ENCODE assay signal across 26 cellular contexts in genomic region chr1:204029016-204029415, GRCh38.
"Had no signal": no experiment of that assay in that cellular context is flagged by ENCODE, and none has a peak within 500 bp of the region (broad histone marks: within the 10 kb centered on the region; RNA-seq: fewer than 3 reads in every experiment).

No MANE protein-coding gene starts in this region.

- H3K4me2 ChIP-seq: hepatocyte had no signal

- H2AFZ ChIP-seq: hepatocyte had no signal

- H3K4me1 ChIP-seq: colonic mucosa, esophagus muscularis mucosa, foreskin keratinocyte, gastroesophageal sphincter, left lung, psoas muscle, spleen, testis, tibial artery, vagina had no signal

- H3K27ac Mint-ChIP-seq: dendritic cell treated with granulocyte-macrophage colony-stimulating factor and Interleukin-4, amounts not matched to agents 40 ng/mL and 50 ng/mL, for 4 days; naive B cell; natural killer cell treated with Interleukin-12 subunit alpha and Interleukin-12 subunit beta and Interleukin-15 and Interleukin-18, amount 100 ng/mL, for 72 hours; stimulated activated memory B cell treated with anti-CD40 and anti-IgM and Interleukin-4, amounts not matched to agents 10 μg/mL and 1 μg/mL and 100 μg/mL, for 72 hours had no signal

- H3K36me3 ChIP-seq: colonic mucosa, esophagus muscularis mucosa, gastroesophageal sphincter, heart left ventricle, left lung, ovary, spleen, tibial artery, vagina had no signal

- H3K36me3 Mint-ChIP-seq: naive B cell; natural killer cell treated with Interleukin-12 subunit alpha and Interleukin-12 subunit beta and Interleukin-15 and Interleukin-18, amount 100 ng/mL, for 72 hours; stimulated activated memory B cell treated with anti-CD40 and anti-IgM and Interleukin-4, amounts not matched to agents 10 μg/mL and 1 μg/mL and 100 μg/mL, for 72 hours had no signal

- H3K27ac ChIP-seq: colonic mucosa, esophagus muscularis mucosa, foreskin keratinocyte, gastroesophageal sphincter, heart left ventricle, hepatocyte, left lung, ovary, psoas muscle, skin epidermis, spleen, testis, tibial artery, vagina had no signal

- DNase-seq: colonic mucosa; effector memory CD4-positive, alpha-beta T cell; foreskin keratinocyte; heart left ventricle; left cardiac atrium; mesenchymal stem cell; naive B cell; occipital lobe; ovary; psoas muscle; right cardiac atrium; spleen; stimulated activated CD4-positive, alpha-beta T cell treated with anti-CD3 and anti-CD28 coated beads, Interleukin-4, amount 100 ng/mL, for 4 hours; stimulated activated naive CD8-positive, alpha-beta T cell treated with anti-CD3 and anti-CD28 coated beads, Interleukin-15, Interleukin-2, amounts not matched to agents 100 U/mL and 50 U/mL, for 24 hours; substantia nigra; testis; tibial artery had no signal

- ATAC-seq: foreskin keratinocyte; gastroesophageal sphincter; heart left ventricle; left cardiac atrium; left lung; natural killer cell treated with Interleukin-12 subunit alpha and Interleukin-12 subunit beta and Interleukin-15 and Interleukin-18, amount 100 ng/mL, for 72 hours; psoas muscle; right cardiac atrium; stimulated activated memory B cell treated with anti-CD40 and anti-IgM and Interleukin-4, amounts not matched to agents 10 μg/mL and 1 μg/mL and 100 μg/mL, for 72 hours; stimulated activated naive CD8-positive, alpha-beta T cell treated with anti-CD3 and anti-CD28 coated beads, Interleukin-15, Interleukin-2, amounts not matched to agents 100 U/mL and 50 U/mL, for 24 hours had no signal

- H3K4me3 ChIP-seq: colonic mucosa, esophagus muscularis mucosa, gastroesophageal sphincter, heart left ventricle, hepatocyte, left lung, ovary, psoas muscle, skin epidermis, spleen, testis, tibial artery, vagina had no signal

- H3K9me3 Mint-ChIP-seq: dendritic cell treated with granulocyte-macrophage colony-stimulating factor and Interleukin-4, amounts not matched to agents 40 ng/mL and 50 ng/mL, for 4 days; naive B cell; natural killer cell treated with Interleukin-12 subunit alpha and Interleukin-12 subunit beta and Interleukin-15 and Interleukin-18, amount 100 ng/mL, for 72 hours; stimulated activated memory B cell treated with anti-CD40 and anti-IgM and Interleukin-4, amounts not matched to agents 10 μg/mL and 1 μg/mL and 100 μg/mL, for 72 hours had no signal

- H3K9me3 ChIP-seq: colonic mucosa, esophagus muscularis mucosa, gastroesophageal sphincter, heart left ventricle, left lung, ovary, psoas muscle, spleen, testis, tibial artery, vagina had no signal

- H3K27me3 ChIP-seq: colonic mucosa, hepatocyte, left lung, ovary, testis, vagina had no signal
